Comparison of ENCODE assay signal across 20 cellular contexts in genomic region chr1:164921493-164921892, GRCh38.
DNase-seq lines count a peak whose midpoint lies in the region; ATAC-seq and TF ChIP-seq lines count a peak whose summit lies in the region.
"Had no signal": no experiment of that assay in that cellular context is flagged by ENCODE, and none has a peak within 500 bp of the region (broad histone marks: within the 10 kb centered on the region; RNA-seq: fewer than 3 reads in every experiment).

No MANE protein-coding gene starts in this region.

- H3K27me3 Mint-ChIP-seq in H9 (ENCODE audit: low read depth) (no peaks in the 10 kb centered on the region), WTC11 (ENCODE audit: low read depth) (no peaks in the 10 kb centered on the region), endodermal cell (ENCODE audit: insufficient read depth) (peaks cover 3% of the 10 kb centered on the region)
- H3K27me3 Mint-ChIP-seq: CD4-positive, alpha-beta T cell had no signal

- no peak overlapping the region for H3K23ac ChIP-seq in H9 (ENCODE audit: insufficient read length, low read depth, low read length)

- peak overlapping the region; percentile 36 for H2AFZ ChIP-seq in H9 (ENCODE audit: low read length)

- H3K36me3 Mint-ChIP-seq in H9 (ENCODE audit: insufficient read depth in 1 of 3, low read depth in 3 of 3) (no peaks in the 10 kb centered on the region; a peak in 1 of 7 replicates), WTC11 (no peaks in the 10 kb centered on the region), endodermal cell (ENCODE audit: low read depth) (no peaks in the 10 kb centered on the region)
- H3K36me3 Mint-ChIP-seq: CD8-positive, alpha-beta T cell had no signal

- H3K56ac ChIP-seq in H9 (ENCODE audit: insufficient read length, low read depth, low read length) = no peak overlapping the region

- DNase-seq in ELF-1 (ENCODE audit: low read depth, low spot score) (peak; percentile 77), H9 (no peak), WTC11 (ENCODE audit: low spot score) (no peak), endodermal cell (peak; percentile 53), GDM1 (lab: John Stamatoyannopoulos, UW) (no peak), NCI-H446 (lab: John Stamatoyannopoulos, UW) (no peak), NCI-H2171 (lab: John Stamatoyannopoulos, UW) (no peak)
- DNase-seq: AML-193; Caco-2; Calu3; CD4-positive, alpha-beta T cell; CD8-positive, alpha-beta T cell; DMS79 treated with DMSO at 0.1 percent for 48 hours; GF-D8 had no signal

- H4K5ac ChIP-seq in H9 (ENCODE audit: insufficient read length, low read depth, low read length) = no peak overlapping the region

- WGBS in H9 (ENCODE audit: extremely low coverage, insufficient read length, low lambda C conversion rate) = no CpG with 5 or more reads among the region's 5 CpGs
- WGBS in endodermal cell (ENCODE audit: insufficient coverage in 1 of 2, insufficient read length in 1 of 2), 2 experiments = 81 to 91% methylated on average over 4 to 5 of the region's 5 CpGs

- no peak overlapping the region for H4K91ac ChIP-seq in H9 (ENCODE audit: insufficient read length, low read depth, low read length)

- H3K4ac ChIP-seq in H9 (ENCODE audit: low read depth, low read length) = no peak overlapping the region

- H2BK15ac ChIP-seq in H9 (ENCODE audit: low read depth, low read length) = no peak overlapping the region

- no peak overlapping the region for H4K8ac ChIP-seq in H9 (replicated peaks; ENCODE audit: insufficient read length, low read depth, low read length)

- peak; percentile 80 for ATAC-seq in WTC11
- no peak for ATAC-seq in HG03159 (IDR thresholded peaks at IDR 0.05; ENCODE audit: unreplicated experiment)
- ATAC-seq: A549; CD8-positive, alpha-beta T cell had no signal

- no peaks in the 10 kb centered on the region for H3K23me2 ChIP-seq in H9 (ENCODE audit: insufficient read length, low read depth, low read length, poor library complexity, severe bottlenecking)

- no peak overlapping the region; a peak in 1 of 7 replicates for H3K27ac Mint-ChIP-seq in H9
- H3K27ac Mint-ChIP-seq in WTC11 = no peak overlapping the region
- no peak overlapping the region for H3K27ac Mint-ChIP-seq in endodermal cell
- H3K27ac Mint-ChIP-seq: B cell; CD4-positive, alpha-beta T cell; CD8-positive, alpha-beta T cell had no signal

- no peaks in the 10 kb centered on the region for H3K9me3 ChIP-seq in H9 (ENCODE audit: control insufficient read depth, low read depth, low read length)
- H3K9me3 ChIP-seq in endodermal cell (ENCODE audit: control insufficient read depth, low read length) = no peaks in the 10 kb centered on the region
- H3K9me3 ChIP-seq: A549; BLaER1 treated with 17β-estradiol and CSF1 and Interleukin-3, amounts not matched to agents 10 nM and 100 nM; Caco-2 had no signal

- H3K4me3 Mint-ChIP-seq in H9 = no peak overlapping the region
- no peak overlapping the region for H3K4me3 Mint-ChIP-seq in WTC11
- H3K4me3 Mint-ChIP-seq in endodermal cell = no peak overlapping the region
- H3K4me3 Mint-ChIP-seq: B cell; CD4-positive, alpha-beta T cell; CD8-positive, alpha-beta T cell had no signal

- H3K4me1 Mint-ChIP-seq in H9 = peaks cover 13 to 15% of the 10 kb centered on the region in 2 experiments
- peaks cover 9% of the 10 kb centered on the region for H3K4me1 Mint-ChIP-seq in WTC11
- peaks cover 20% of the 10 kb centered on the region for H3K4me1 Mint-ChIP-seq in endodermal cell
- H3K4me1 Mint-ChIP-seq: B cell had no signal

- no peaks in the 10 kb centered on the region for H4K20me1 ChIP-seq in H9 (ENCODE audit: control insufficient read depth, insufficient read depth, insufficient read length)
- H4K20me1 ChIP-seq: BLaER1 treated with 17β-estradiol and CSF1 and Interleukin-3, amounts not matched to agents 10 nM and 100 nM had no signal

- H2BK5ac ChIP-seq in H9 (ENCODE audit: insufficient read length, low read length) = no peak overlapping the region

- TF ChIP-seq CTCF in H9 (conservative IDR thresholded peaks at IDR 0.05) (no peak), WTC11 (IDR thresholded peaks at IDR 0.05) (no peak), endodermal cell (conservative IDR thresholded peaks at IDR 0.05) (no peak)

- no peak overlapping the region for H3T11ph ChIP-seq in H9 (ENCODE audit: low read length)

- CTCF ChIA-PET in WTC11 (lab: Charles Lee) = no interaction called here

- no peaks in the 10 kb centered on the region for H3K36me3 ChIP-seq in endodermal cell (ENCODE audit: control insufficient read depth, insufficient read depth, low read length)
- H3K36me3 ChIP-seq: BLaER1 treated with 17β-estradiol and CSF1 and Interleukin-3, amounts not matched to agents 10 nM and 100 nM had no signal

- H3K4me2 ChIP-seq in H9 (ENCODE audit: insufficient read depth, insufficient read length, low read length) = no peak overlapping the region
- H3K4me2 ChIP-seq: A549 had no signal

- H3K79me2 ChIP-seq in H9 (ENCODE audit: insufficient read depth, low read length) = no peaks in the 10 kb centered on the region

- H3K4me3 ChIP-seq in endodermal cell (ENCODE audit: low read length) = no peak overlapping the region
- H3K4me3 ChIP-seq: A549; BLaER1 treated with 17β-estradiol and CSF1 and Interleukin-3, amounts not matched to agents 10 nM and 100 nM had no signal

- H2BK120ac ChIP-seq in H9 (ENCODE audit: low read depth, low read length, poor library complexity, severe bottlenecking) = no peak overlapping the region

- no peak overlapping the region for H2AK5ac ChIP-seq in H9 (ENCODE audit: insufficient read length, low read length)

- POLR2A ChIA-PET in WTC11 (lab: Charles Lee) = no interaction called here

- no peak overlapping the region for H3K9ac ChIP-seq in H9 (ENCODE audit: extremely low read depth, insufficient read length, low read length)
- H3K9ac ChIP-seq in endodermal cell (ENCODE audit: extremely low read depth, low read length, poor library complexity, severe bottlenecking) = no peak overlapping the region
- H3K9ac ChIP-seq: BLaER1 treated with 17β-estradiol and CSF1 and Interleukin-3, amounts not matched to agents 10 nM and 100 nM had no signal

- H2BK20ac ChIP-seq in H9 (ENCODE audit: low read depth, low read length, poor library complexity, severe bottlenecking) = no peak overlapping the region

- H3K79me1 ChIP-seq in H9 (ENCODE audit: insufficient read depth, low read depth, low read length, poor library complexity, severe bottlenecking) = no peaks in the 10 kb centered on the region

- no peak overlapping the region for H3K27ac ChIP-seq in H9 (ENCODE audit: insufficient read length, low read depth, low read length)
- no peak overlapping the region for H3K27ac ChIP-seq in endodermal cell (ENCODE audit: low read depth, low read length)
- H3K27ac ChIP-seq: 22Rv1, A549, C4-2B had no signal

- H3K14ac ChIP-seq in H9 (ENCODE audit: insufficient read depth, low read length) = no peak overlapping the region

- no peak overlapping the region for H2BK12ac ChIP-seq in H9 (ENCODE audit: insufficient read length, low read depth, low read length)

- H3K9me3 Mint-ChIP-seq in H9 (no peaks in the 10 kb centered on the region), WTC11 (no peaks in the 10 kb centered on the region), endodermal cell (no peaks in the 10 kb centered on the region)
- H3K9me3 Mint-ChIP-seq: CD4-positive, alpha-beta T cell; CD8-positive, alpha-beta T cell had no signal

- H3K27me3 ChIP-seq in H9 (ENCODE audit: insufficient read depth, low read length) = no peaks in the 10 kb centered on the region
- H3K27me3 ChIP-seq in endodermal cell (ENCODE audit: control insufficient read depth, insufficient read depth, low read length, poor library complexity, severe bottlenecking) = peaks cover 6% of the 10 kb centered on the region
- H3K27me3 ChIP-seq: BLaER1 treated with 17β-estradiol and CSF1 and Interleukin-3, amounts not matched to agents 10 nM and 100 nM had no signal

- peak overlapping the region; percentile 53 for H3K18ac ChIP-seq in H9 (ENCODE audit: insufficient read length, low read depth, low read length)

- no peaks in the 10 kb centered on the region for H3K4me1 ChIP-seq in H9 (ENCODE audit: insufficient read depth, low read length)
- peaks cover 9% of the 10 kb centered on the region for H3K4me1 ChIP-seq in endodermal cell (ENCODE audit: control insufficient read depth, insufficient read depth, low read length)
- H3K4me1 ChIP-seq: A549, Caco-2 had no signal

TF ChIP-seq in WTC11, 78 proteins besides CTCF, POLR2A, EP300 and RAD21:
- TF ChIP-seq, protein P1, sequence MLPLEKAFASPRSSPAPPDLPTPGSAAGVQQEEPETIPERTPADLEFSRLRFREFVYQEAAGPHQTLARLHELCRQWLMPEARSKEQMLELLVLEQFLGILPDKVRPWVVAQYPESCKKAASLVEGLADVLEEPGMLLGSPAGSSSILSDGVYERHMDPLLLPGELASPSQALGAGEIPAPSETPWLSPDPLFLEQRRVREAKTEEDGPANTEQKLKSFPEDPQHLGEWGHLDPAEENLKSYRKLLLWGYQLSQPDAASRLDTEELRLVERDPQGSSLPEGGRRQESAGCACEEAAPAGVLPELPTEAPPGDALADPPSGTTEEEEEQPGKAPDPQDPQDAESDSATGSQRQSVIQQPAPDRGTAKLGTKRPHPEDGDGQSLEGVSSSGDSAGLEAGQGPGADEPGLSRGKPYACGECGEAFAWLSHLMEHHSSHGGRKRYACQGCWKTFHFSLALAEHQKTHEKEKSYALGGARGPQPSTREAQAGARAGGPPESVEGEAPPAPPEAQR (CRISPR knock-in tag; IDR thresholded peaks at IDR 0.05) = no peak
- TF ChIP-seq, protein P2, sequence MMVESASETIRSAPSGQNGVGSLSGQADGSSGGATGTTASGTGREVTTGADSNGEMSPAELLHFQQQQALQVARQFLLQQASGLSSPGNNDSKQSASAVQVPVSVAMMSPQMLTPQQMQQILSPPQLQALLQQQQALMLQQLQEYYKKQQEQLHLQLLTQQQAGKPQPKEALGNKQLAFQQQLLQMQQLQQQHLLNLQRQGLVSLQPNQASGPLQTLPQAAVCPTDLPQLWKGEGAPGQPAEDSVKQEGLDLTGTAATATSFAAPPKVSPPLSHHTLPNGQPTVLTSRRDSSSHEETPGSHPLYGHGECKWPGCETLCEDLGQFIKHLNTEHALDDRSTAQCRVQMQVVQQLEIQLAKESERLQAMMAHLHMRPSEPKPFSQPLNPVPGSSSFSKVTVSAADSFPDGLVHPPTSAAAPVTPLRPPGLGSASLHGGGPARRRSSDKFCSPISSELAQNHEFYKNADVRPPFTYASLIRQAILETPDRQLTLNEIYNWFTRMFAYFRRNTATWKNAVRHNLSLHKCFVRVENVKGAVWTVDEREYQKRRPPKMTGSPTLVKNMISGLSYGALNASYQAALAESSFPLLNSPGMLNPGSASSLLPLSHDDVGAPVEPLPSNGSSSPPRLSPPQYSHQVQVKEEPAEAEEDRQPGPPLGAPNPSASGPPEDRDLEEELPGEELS (CRISPR knock-in tag; IDR thresholded peaks at IDR 0.05) = no peak

Comparison
In these comparisons a context has a peak if more than half of its experiments do, and no peak if none do; other contexts are left out.
1. DNase-seq: peak in ELF-1 (single experiment) and endodermal cell (single experiment); none in H9 (single experiment), WTC11 (single experiment), GDM1 (single experiment), NCI-H446 (0 of 2) and NCI-H2171 (single experiment).